In the genomic region with DNA sequence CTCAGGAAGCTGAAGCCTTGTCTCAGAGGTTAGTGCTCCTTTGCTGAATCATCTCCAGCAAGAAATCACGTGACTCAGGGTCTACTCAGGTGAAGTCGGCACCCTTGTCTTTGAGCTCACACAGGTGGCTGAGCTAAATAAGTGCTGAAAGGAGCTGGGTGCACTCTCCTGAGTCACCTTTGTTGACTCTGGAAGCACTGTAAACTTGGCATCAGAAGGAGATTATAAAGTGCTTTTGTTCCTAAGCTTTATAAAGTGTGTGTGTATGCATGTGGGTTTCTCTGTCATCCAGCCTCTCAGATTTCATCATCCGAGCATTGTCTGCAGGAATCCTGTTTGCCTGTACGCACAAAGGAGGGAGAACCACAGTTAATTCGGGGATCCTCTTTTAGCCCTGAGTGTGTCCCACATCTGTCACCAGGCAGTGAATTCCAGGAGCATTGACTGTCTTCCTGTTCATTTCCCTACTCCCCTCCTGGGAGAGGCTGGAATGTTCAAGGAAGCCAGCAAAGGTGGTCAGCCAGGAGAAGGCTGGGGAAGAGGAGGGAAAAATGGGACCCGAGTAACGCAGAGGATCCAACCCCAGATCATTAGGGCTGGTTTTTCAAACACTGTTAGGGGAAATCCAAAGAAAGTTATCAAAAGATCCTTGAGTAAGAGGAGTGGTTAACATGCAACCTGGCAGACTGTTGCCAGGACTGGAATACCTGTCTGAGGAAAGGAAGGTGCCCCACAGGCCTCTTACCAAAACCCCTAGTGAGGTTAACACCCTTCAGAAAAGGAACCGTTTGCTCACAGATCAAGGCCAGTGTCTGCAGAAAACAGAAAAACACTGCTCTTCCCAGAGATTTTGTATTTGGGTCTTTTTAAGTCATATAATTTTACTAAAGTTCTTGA, we compare ENCODE assay signal across 9 cellular contexts.
A peak's percentile ranks its signal among the peaks of the same experiment; 100 is the strongest.
DNase-seq lines count a peak whose midpoint lies in the region; ATAC-seq and TF ChIP-seq lines count a peak whose summit lies in the region.
"Had no signal": no experiment of that assay in that cellular context is flagged by ENCODE, and none has a peak within 500 bp of the region (broad histone marks: within the 10 kb centered on the region; RNA-seq: fewer than 3 reads in every experiment).

No MANE protein-coding gene starts in this region.

- no peak overlapping the region for H3K4me3 Mint-ChIP-seq in activated CD8-positive, alpha-beta memory T cell treated with anti-CD3 and anti-CD28 coated beads, Interleukin-2, amount 10 ng/mL, durations not matched to agents 7 days and 5 days

- H3K9me3 Mint-ChIP-seq in activated CD8-positive, alpha-beta memory T cell treated with anti-CD3 and anti-CD28 coated beads, Interleukin-2, amount 10 ng/mL, durations not matched to agents 7 days and 5 days (ENCODE audit: low read depth) = no peaks in the 10 kb centered on the region

- DNase-seq in activated CD8-positive, alpha-beta memory T cell treated with anti-CD3 and anti-CD28 coated beads, Interleukin-2, amount 10 ng/mL, durations not matched to agents 7 days and 5 days = no peak
- DNase-seq in activated CD8-positive, alpha-beta memory T cell treated with anti-CD3 and anti-CD28 coated beads for 24 hours = no peak
- DNase-seq in NCI-H510A treated with DMSO at 0.1 percent for 48 hours (lab: John Stamatoyannopoulos, UW) (peak; percentile 89), astrocyte of the cerebellum (ENCODE audit: low read depth) (peak; percentile 73), kidney epithelial cell (ENCODE audit: low read depth) (peak; percentile 99), AML-193 (lab: John Stamatoyannopoulos, UW) (no peak)
- peak; percentile 48 for DNase-seq in stimulated activated CD8-positive, alpha-beta memory T cell treated with anti-CD3 and anti-CD28 coated beads, Interleukin-7, amount 100 ng/mL, for 4 hours (ENCODE audit: low read depth in 2 of 2)
- no peak for DNase-seq in activated CD4-positive, CD25-positive, alpha-beta regulatory T cell (lab: John Stamatoyannopoulos, UW)

- H3K36me3 Mint-ChIP-seq in activated CD8-positive, alpha-beta memory T cell treated with anti-CD3 and anti-CD28 coated beads, Interleukin-2, amount 10 ng/mL, durations not matched to agents 7 days and 5 days = peaks cover 84% of the 10 kb centered on the region

- H3K36me3 ChIP-seq in kidney epithelial cell (ENCODE audit: control insufficient read depth, insufficient read depth, low read length) = no peaks in the 10 kb centered on the region
- H3K36me3 ChIP-seq: thoracic aorta had no signal

- no peaks in the 10 kb centered on the region for H3K27me3 ChIP-seq in kidney epithelial cell (ENCODE audit: control insufficient read depth, insufficient read depth, low read length)

- no peaks in the 10 kb centered on the region for H3K27me3 Mint-ChIP-seq in activated CD8-positive, alpha-beta memory T cell treated with anti-CD3 and anti-CD28 coated beads, Interleukin-2, amount 10 ng/mL, durations not matched to agents 7 days and 5 days

- TF ChIP-seq CTCF in astrocyte of the cerebellum (IDR thresholded peaks at IDR 0.05; ENCODE audit: low read depth, low read length, missing control alignments) (no peak), kidney epithelial cell (IDR thresholded peaks at IDR 0.05; ENCODE audit: insufficient read depth, low read length, poor library complexity, severe bottlenecking) (no peak)

- CTCF ChIA-PET in activated CD8-positive, alpha-beta memory T cell treated with anti-CD3 and anti-CD28 coated beads, Interleukin-2, amount 10 ng/mL, durations not matched to agents 7 days and 5 days (lab: Charles Lee) = interaction anchor here (1.0 to 1.1 kb wide), 2 partner anchors 9 to 12 kb away, joined by 3 read pairs; no protein-coding TSS in a partner anchor

- peak; percentile 24 for ATAC-seq in activated CD8-positive, alpha-beta memory T cell treated with anti-CD3 and anti-CD28 coated beads, Interleukin-2, amount 10 ng/mL, durations not matched to agents 7 days and 5 days

- H3K4me3 ChIP-seq in astrocyte of the cerebellum (ENCODE audit: low read depth, low read length) = no peak overlapping the region
- H3K4me3 ChIP-seq in kidney epithelial cell (ENCODE audit: low read depth, low read length) = no peak overlapping the region
- H3K4me3 ChIP-seq: thoracic aorta had no signal

- in situ Hi-C loops in astrocyte of the cerebellum (cut with HindIII; ENCODE audit: low sequenced_read_pairs) = no loop called here

- peak overlapping the region; percentile 61 for H3K27ac Mint-ChIP-seq in activated CD8-positive, alpha-beta memory T cell treated with anti-CD3 and anti-CD28 coated beads, Interleukin-2, amount 10 ng/mL, durations not matched to agents 7 days and 5 days

- H3K4me1 Mint-ChIP-seq in activated CD8-positive, alpha-beta memory T cell treated with anti-CD3 and anti-CD28 coated beads, Interleukin-2, amount 10 ng/mL, durations not matched to agents 7 days and 5 days = peaks cover 70% of the 10 kb centered on the region

Comparison
In these comparisons a context has a peak if more than half of its experiments do, and no peak if none do; other contexts are left out.
1. DNase-seq: peak in NCI-H510A treated with DMSO at 0.1 percent for 48 hours (single experiment), astrocyte of the cerebellum (single experiment), kidney epithelial cell (single experiment) and stimulated activated CD8-positive, alpha-beta memory T cell treated with anti-CD3 and anti-CD28 coated beads, Interleukin-7, amount 100 ng/mL, for 4 hours (2 of 2); none in activated CD8-positive, alpha-beta memory T cell treated with anti-CD3 and anti-CD28 coated beads, Interleukin-2, amount 10 ng/mL, durations not matched to agents 7 days and 5 days (single experiment), activated CD8-positive, alpha-beta memory T cell treated with anti-CD3 and anti-CD28 coated beads for 24 hours (single experiment), activated CD4-positive, CD25-positive, alpha-beta regulatory T cell (0 of 4) and AML-193 (0 of 2).